8 cellular contexts compared by ENCODE assay signal in the genomic region with DNA sequence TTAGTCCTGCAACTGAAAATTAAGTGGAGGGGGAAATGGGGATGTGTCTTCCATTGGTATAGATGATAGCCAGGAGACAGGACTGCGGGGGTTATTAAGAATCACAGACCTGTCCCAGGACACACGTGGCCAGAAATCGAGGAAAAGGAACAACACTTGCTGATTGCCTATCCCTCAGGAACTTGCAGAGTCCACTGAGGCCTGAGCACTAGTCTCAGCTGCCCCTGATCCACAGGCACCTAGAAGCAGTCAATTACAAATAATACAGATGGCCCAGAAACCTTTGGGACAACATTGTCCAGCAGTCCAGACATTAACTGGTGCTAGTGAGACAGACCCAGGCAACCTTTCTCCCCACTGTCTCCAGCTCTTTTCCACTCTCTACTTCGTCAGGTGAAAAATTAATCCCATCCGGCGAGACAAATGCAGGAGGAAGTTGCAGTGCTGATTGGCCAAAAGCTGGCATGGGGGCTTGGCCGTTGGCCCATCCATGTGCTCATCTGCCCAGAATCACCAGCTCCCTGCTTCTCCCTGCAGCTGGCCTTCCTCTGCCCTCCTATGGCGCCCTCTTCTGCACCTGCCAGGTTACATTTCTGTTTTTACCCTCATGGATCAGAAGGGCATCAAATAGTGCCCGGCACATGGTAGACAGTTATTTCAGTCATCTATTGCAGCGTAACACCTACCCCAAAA. TPM values are rescaled to one million over a fixed set of nuclear protein-coding genes. Genes with fewer than 3 reads are reported as not detected.
DNase-seq lines count a peak whose midpoint lies in the region; ATAC-seq and TF ChIP-seq lines count a peak whose summit lies in the region.

No MANE protein-coding gene starts in this region.

- TF ChIP-seq EP300 in stomach (IDR thresholded peaks at IDR 0.05), result no peak

- peaks cover 41% of the 10 kb centered on the region for H3K4me1 Mint-ChIP-seq in activated T-helper 1 cell treated with anti-CD3 and anti-CD28 coated beads, Interleukin-12 subunit alpha, Interleukin-12 subunit beta, Interleukin-2, Interleukin-4 antibody, amounts not matched to agents 30 ng/mL and 10 ng/mL and 1 ng/mL, durations not matched to agents 14 hours and 24 hours and 36 hours (ENCODE audit: low read depth)
- peaks cover 12% of the 10 kb centered on the region for H3K4me1 Mint-ChIP-seq in activated T-helper 17 cell treated with anti-CD3 and anti-CD28 coated beads, Interleukin-2, amount 50 U/mL, for 72 hours

- H3K27ac ChIP-seq in stomach, result peak overlapping the region; percentile 46 to 92 (median 79)

- no peak overlapping the region for H3K4me3 ChIP-seq in stomach

- no peaks in the 10 kb centered on the region for H3K27me3 ChIP-seq in stomach

- H3K36me3 Mint-ChIP-seq in activated T-helper 1 cell treated with anti-CD3 and anti-CD28 coated beads, Interleukin-12 subunit alpha, Interleukin-12 subunit beta, Interleukin-2, Interleukin-4 antibody, amounts not matched to agents 30 ng/mL and 10 ng/mL and 1 ng/mL, durations not matched to agents 14 hours and 24 hours and 36 hours (ENCODE audit: low read depth), result peaks cover 10% of the 10 kb centered on the region
- H3K36me3 Mint-ChIP-seq in activated T-helper 17 cell treated with anti-CD3 and anti-CD28 coated beads, Interleukin-2, amount 50 U/mL, for 72 hours (ENCODE audit: low read depth), result peaks cover 7% of the 10 kb centered on the region

- TF ChIP-seq CTCF in stomach (IDR thresholded peaks at IDR 0.05), result peak in 2 of 7 experiments; percentile 30 to 31

- 60 to 72% (median 62%) methylated on average over 10 of the region's 10 CpGs for WGBS in stomach, 5 donors

- peak; percentile 44 for DNase-seq in activated T-cell treated with anti-CD3 and anti-CD28 coated beads, Interleukin-2, amount 50 U/mL, for 1 hour
- DNase-seq in activated T-cell treated with anti-CD3 and anti-CD28 coated beads for 4 hours (no peak), NCI-H226 (peak; percentile 41), iPS-NIHi7 (ENCODE audit: extremely low spot score) (peak; percentile 63), stomach (peak; percentile 38)
- DNase-seq in activated T-helper 1 cell treated with anti-CD3 and anti-CD28 coated beads, Interleukin-12 subunit alpha, Interleukin-12 subunit beta, Interleukin-2, Interleukin-4 antibody, amounts not matched to agents 30 ng/mL and 10 ng/mL and 1 ng/mL, durations not matched to agents 14 hours and 24 hours and 36 hours (ENCODE audit: low spot score), result no peak

- intact Hi-C loops in activated T-helper 1 cell treated with anti-CD3 and anti-CD28 coated beads, Interleukin-12 subunit alpha, Interleukin-12 subunit beta, Interleukin-2, Interleukin-4 antibody, amounts not matched to agents 30 ng/mL and 10 ng/mL and 1 ng/mL, durations not matched to agents 14 hours and 24 hours and 36 hours (cut with micrococcal nuclease), result loop anchor here (1.0 kb wide), 1 partner anchor 89 kb away; no protein-coding TSS in a partner anchor
- intact Hi-C loops in stomach (cut with DNase I; ENCODE audit: low total_unique reads), result loop anchor here (5.0 kb wide), 1 partner anchor 93 kb away; a partner anchor contains a TSS

- ATAC-seq in GM19328 (IDR thresholded peaks at IDR 0.05; ENCODE audit: unreplicated experiment), result no peak
- ATAC-seq in activated T-helper 17 cell treated with anti-CD3 and anti-CD28 coated beads, Interleukin-2, amount 50 U/mL, for 72 hours (replicated peaks), result no peak

- peaks cover 16 to 47% (median 39%) of the 10 kb centered on the region in 4 donors for H3K4me1 ChIP-seq in stomach

- peak overlapping the region; percentile 6 for H3K4me3 Mint-ChIP-seq in activated T-helper 1 cell treated with anti-CD3 and anti-CD28 coated beads, Interleukin-12 subunit alpha, Interleukin-12 subunit beta, Interleukin-2, Interleukin-4 antibody, amounts not matched to agents 30 ng/mL and 10 ng/mL and 1 ng/mL, durations not matched to agents 14 hours and 24 hours and 36 hours
- H3K4me3 Mint-ChIP-seq in activated T-helper 17 cell treated with anti-CD3 and anti-CD28 coated beads, Interleukin-2, amount 50 U/mL, for 72 hours, result no peak overlapping the region

- TF ChIP-seq POLR2A in stomach (IDR thresholded peaks at IDR 0.05), result no peak

- no peaks in the 10 kb centered on the region for H3K9me3 Mint-ChIP-seq in activated T-helper 1 cell treated with anti-CD3 and anti-CD28 coated beads, Interleukin-12 subunit alpha, Interleukin-12 subunit beta, Interleukin-2, Interleukin-4 antibody, amounts not matched to agents 30 ng/mL and 10 ng/mL and 1 ng/mL, durations not matched to agents 14 hours and 24 hours and 36 hours
- H3K9me3 Mint-ChIP-seq in activated T-helper 17 cell treated with anti-CD3 and anti-CD28 coated beads, Interleukin-2, amount 50 U/mL, for 72 hours, result peaks cover 3% of the 10 kb centered on the region

- no peaks in the 10 kb centered on the region for H3K9me3 ChIP-seq in stomach

- peak overlapping the region; percentile 45 for H3K27ac Mint-ChIP-seq in activated T-helper 1 cell treated with anti-CD3 and anti-CD28 coated beads, Interleukin-12 subunit alpha, Interleukin-12 subunit beta, Interleukin-2, Interleukin-4 antibody, amounts not matched to agents 30 ng/mL and 10 ng/mL and 1 ng/mL, durations not matched to agents 14 hours and 24 hours and 36 hours
- no peak overlapping the region for H3K27ac Mint-ChIP-seq in activated T-helper 17 cell treated with anti-CD3 and anti-CD28 coated beads, Interleukin-2, amount 50 U/mL, for 72 hours

- no peaks in the 10 kb centered on the region for H3K36me3 ChIP-seq in stomach

- H3K27me3 Mint-ChIP-seq in activated T-helper 1 cell treated with anti-CD3 and anti-CD28 coated beads, Interleukin-12 subunit alpha, Interleukin-12 subunit beta, Interleukin-2, Interleukin-4 antibody, amounts not matched to agents 30 ng/mL and 10 ng/mL and 1 ng/mL, durations not matched to agents 14 hours and 24 hours and 36 hours (ENCODE audit: insufficient read depth), result no peaks in the 10 kb centered on the region
- H3K27me3 Mint-ChIP-seq in activated T-helper 17 cell treated with anti-CD3 and anti-CD28 coated beads, Interleukin-2, amount 50 U/mL, for 72 hours, result no peaks in the 10 kb centered on the region

RNA-seq across cellular contexts. Expression of a gene that starts 3.5 kb away (rescaled TPM):
- 64.4 and 66.5 TPM in 2 replicates for total RNA-seq in activated T-helper 1 cell treated with anti-CD3 and anti-CD28 coated beads, Interleukin-12 subunit alpha, Interleukin-12 subunit beta, Interleukin-2, Interleukin-4 antibody, amounts not matched to agents 30 ng/mL and 10 ng/mL and 1 ng/mL, durations not matched to agents 14 hours and 24 hours and 36 hours
- total RNA-seq in stomach, result 100 to 1,000 TPM in 1 of 5 donors, 10 to 100 TPM in 3, 1 to 10 TPM in 1; 6.4 to 125 (median 25.0) TPM
- 10 to 100 TPM; 23.4 to 31.4 (median 24.8) TPM for polyA plus RNA-seq in stomach
- 10 to 100 TPM; 45.4 to 57.9 TPM for total RNA-seq in activated T-helper 17 cell treated with anti-CD3 and anti-CD28 coated beads, Interleukin-2, amount 50 U/mL, for 72 hours

Comparison
In these comparisons a context has a peak if more than half of its experiments do, and no peak if none do; other contexts are left out.
1. DNase-seq: peak in activated T-cell treated with anti-CD3 and anti-CD28 coated beads, Interleukin-2, amount 50 U/mL, for 1 hour (single experiment), NCI-H226 (single experiment), iPS-NIHi7 (single experiment) and stomach (single experiment); none in activated T-cell treated with anti-CD3 and anti-CD28 coated beads for 4 hours (single experiment) and activated T-helper 1 cell treated with anti-CD3 and anti-CD28 coated beads, Interleukin-12 subunit alpha, Interleukin-12 subunit beta, Interleukin-2, Interleukin-4 antibody, amounts not matched to agents 30 ng/mL and 10 ng/mL and 1 ng/mL, durations not matched to agents 14 hours and 24 hours and 36 hours (single experiment).